In the genomic region with DNA sequence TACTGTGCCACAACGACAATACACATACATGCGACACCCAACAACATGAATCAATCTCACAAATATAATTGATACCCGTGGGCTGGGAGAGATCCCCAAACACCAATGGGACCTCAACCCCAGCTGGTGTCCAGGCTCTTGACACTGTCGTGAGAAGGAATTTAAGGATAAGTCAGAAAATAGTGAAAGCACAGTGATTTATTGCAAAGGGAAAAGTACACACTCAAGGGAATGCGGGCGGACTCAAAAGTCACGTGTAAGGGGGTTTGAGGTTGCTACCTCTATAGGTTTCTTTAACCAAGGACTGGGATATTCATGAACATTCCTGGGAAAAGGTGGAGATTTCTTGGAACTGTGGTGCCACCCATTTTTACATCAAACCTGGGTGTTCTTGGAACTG, we compare ENCODE assay signal across 24 cellular contexts.
"Had no signal": no experiment of that assay in that cellular context is flagged by ENCODE, and none has a peak within 500 bp of the region (broad histone marks: within the 10 kb centered on the region; RNA-seq: fewer than 3 reads in every experiment).

No MANE protein-coding gene starts in this region.

- H3K4me2 ChIP-seq: smooth muscle cell had no signal

- H3K27ac Mint-ChIP-seq: activated B cell treated with CpG ODN at 0.5 μM for 24 hours; activated CD8-positive, alpha-beta T cell treated with anti-CD3 and anti-CD28 coated beads for 36 hours; activated T-helper 17 cell treated with anti-CD3 and anti-CD28 coated beads, Interleukin-2, amount 50 U/mL, for 72 hours; T-helper 2 cell treated with Interferon-gamma antibody and Interleukin-4, amounts not matched to agents 5 μg/mL and 100 μg/mL, for 36 hours had no signal

- H3K4me1 ChIP-seq: uterus had no signal

- DNase-seq: activated B cell treated with CpG ODN at 0.5 μM for 24 hours; activated CD4-positive, alpha-beta T cell treated with anti-CD3 and anti-CD28 coated beads, Interleukin-2, amount 50 U/mL, for 1 hour; activated gamma-delta T cell treated with Interleukin-2 at 50 U/mL for 16 hours; activated naive CD4-positive, alpha-beta T cell treated with anti-CD3 and anti-CD28 coated beads, Interleukin-2, amount 50 U/mL, for 16 hours; activated T-cell treated with anti-CD3 and anti-CD28 coated beads, Interleukin-2, amount 50 U/mL, for 4 hours; effector CD8-positive, alpha-beta T cell; esophagus squamous epithelium; foreskin melanocyte; left ventricle myocardium inferior; occipital lobe; retina; testis; uterus had no signal

- H3K4me3 Mint-ChIP-seq: activated B cell treated with CpG ODN at 0.5 μM for 24 hours; activated CD8-positive, alpha-beta T cell treated with anti-CD3 and anti-CD28 coated beads for 36 hours; activated T-cell treated with anti-CD3 and anti-CD28 coated beads, Interleukin-2, amount 50 U/mL, for 4 hours; activated T-helper 17 cell treated with anti-CD3 and anti-CD28 coated beads, Interleukin-2, amount 50 U/mL, for 72 hours; neural crest cell had no signal

- H3K4me1 Mint-ChIP-seq: activated B cell treated with CpG ODN at 0.5 μM for 24 hours, neural crest cell had no signal

- H3K9me3 Mint-ChIP-seq: activated CD8-positive, alpha-beta T cell treated with anti-CD3 and anti-CD28 coated beads for 36 hours; activated T-cell treated with anti-CD3 and anti-CD28 coated beads, Interleukin-2, amount 50 U/mL, for 4 hours; activated T-helper 17 cell treated with anti-CD3 and anti-CD28 coated beads, Interleukin-2, amount 50 U/mL, for 72 hours; neural crest cell; T-helper 2 cell treated with Interferon-gamma antibody and Interleukin-4, amounts not matched to agents 5 μg/mL and 100 μg/mL, for 36 hours had no signal

- H3K9me3 ChIP-seq: esophagus squamous epithelium, prostate gland, testis, uterus had no signal

- H3K27ac ChIP-seq: epithelial cell of prostate, esophagus squamous epithelium, left ventricle myocardium inferior, prostate gland, testis, uterus had no signal

- ATAC-seq: sciatic nerve had no signal

- H3K36me3 ChIP-seq: esophagus squamous epithelium, left ventricle myocardium inferior, prostate gland, uterus had no signal

- H3K4me3 ChIP-seq: esophagus squamous epithelium, left ventricle myocardium inferior, lung, prostate gland, smooth muscle cell, testis, uterus had no signal

- H3K27me3 Mint-ChIP-seq: activated CD8-positive, alpha-beta T cell treated with anti-CD3 and anti-CD28 coated beads for 36 hours; activated T-helper 17 cell treated with anti-CD3 and anti-CD28 coated beads, Interleukin-2, amount 50 U/mL, for 72 hours had no signal

- H3K27me3 ChIP-seq: esophagus squamous epithelium, testis, uterus had no signal

- FAIRE-seq: colon, endometrium had no signal
